Comparison of ENCODE assay signal across 10 cellular contexts in genomic region chr16:1338119-1338730, GRCh38. TPM values are rescaled to one million over a fixed set of nuclear protein-coding genes. Genes with fewer than 3 reads are reported as not detected.
DNase-seq lines count a peak whose midpoint lies in the region; ATAC-seq and TF ChIP-seq lines count a peak whose summit lies in the region.
"Had no signal": no experiment of that assay in that cellular context is flagged by ENCODE, and none has a peak within 500 bp of the region (broad histone marks: within the 10 kb centered on the region; RNA-seq: fewer than 3 reads in every experiment).

No MANE protein-coding gene starts in this region.

- no peak for ATAC-seq in HG03432 (IDR thresholded peaks at IDR 0.05; ENCODE audit: unreplicated experiment)
- ATAC-seq in GM18519 (IDR thresholded peaks at IDR 0.05; ENCODE audit: low FRiP score, unreplicated experiment) = no peak
- ATAC-seq in natural killer cell treated with Interleukin-12 subunit alpha and Interleukin-12 subunit beta and Interleukin-15 and Interleukin-18, amount 100 ng/mL, for 72 hours = no peak

- DNase-seq in ACHN = peak; percentile 22
- no peak for DNase-seq in GM10248 (ENCODE audit: extremely low spot score)
- DNase-seq in RWPE1 (ENCODE audit: low spot score) = no peak
- peak; percentile 79 for DNase-seq in islet precursor cell
- no peak for DNase-seq in central memory CD4-positive, alpha-beta T cell
- no peak for DNase-seq in natural killer cell treated with Interleukin-12 subunit alpha and Interleukin-12 subunit beta and Interleukin-15 and Interleukin-18, amount 100 ng/mL, for 72 hours (ENCODE audit: low spot score)
- DNase-seq: T-helper 1 cell had no signal

- H3K9me3 Mint-ChIP-seq in natural killer cell treated with Interleukin-12 subunit alpha and Interleukin-12 subunit beta and Interleukin-15 and Interleukin-18, amount 100 ng/mL, for 72 hours = no peaks in the 10 kb centered on the region
- H3K9me3 Mint-ChIP-seq: central memory CD8-positive, alpha-beta T cell had no signal

- peaks cover 0 to 2% of the 10 kb centered on the region in 2 donors for H3K27me3 Mint-ChIP-seq in natural killer cell treated with Interleukin-12 subunit alpha and Interleukin-12 subunit beta and Interleukin-15 and Interleukin-18, amount 100 ng/mL, for 72 hours
- H3K27me3 Mint-ChIP-seq: central memory CD8-positive, alpha-beta T cell had no signal

- CTCF ChIA-PET in GM10248 (lab: Yijun Ruan, JAX) = interaction anchor here (0.7 to 2.0 kb wide), 12 partner anchors 9 to 368 kb away, joined by 3 to 16 read pairs (median 4); partner anchors contain the start of gene MAPK8IP3
- CTCF ChIA-PET in RWPE1 (lab: Yijun Ruan, JAX) = interaction anchor here (0.6 kb wide), 1 partner anchor 535 kb away, joined by 3 read pairs; no protein-coding TSS in a partner anchor

- POLR2A ChIA-PET in GM10248 (lab: Yijun Ruan, JAX) (no interaction called here), RWPE1 (lab: Yijun Ruan, JAX; ENCODE audit: low non-redundant PET) (no interaction called here)

- H3K27ac ChIP-seq in RWPE1 = no peak overlapping the region

- in situ Hi-C loops in ACHN (cut with HindIII; ENCODE audit: low pct_ligation_motif_present, low pct_unique_long_range_greater_than_20kb, low sequenced_read_pairs) = no loop called here

- H3K36me3 Mint-ChIP-seq in natural killer cell treated with Interleukin-12 subunit alpha and Interleukin-12 subunit beta and Interleukin-15 and Interleukin-18, amount 100 ng/mL, for 72 hours = no peaks in the 10 kb centered on the region

- TF ChIP-seq CTCF in GM10248 (IDR thresholded peaks at IDR 0.05; ENCODE audit: control extremely low read depth, extremely low read depth, low read depth, missing control alignments) (peak; percentile 80), RWPE1 (conservative IDR thresholded peaks at IDR 0.05; ENCODE audit: low read depth) (peak; percentile 17; the same call in 1 of the 2 replicates)

- peaks cover 5 to 8% of the 10 kb centered on the region in 2 donors for H3K4me1 Mint-ChIP-seq in natural killer cell treated with Interleukin-12 subunit alpha and Interleukin-12 subunit beta and Interleukin-15 and Interleukin-18, amount 100 ng/mL, for 72 hours (ENCODE audit: low read depth in 2 of 2)

- H3K27ac Mint-ChIP-seq in natural killer cell treated with Interleukin-12 subunit alpha and Interleukin-12 subunit beta and Interleukin-15 and Interleukin-18, amount 100 ng/mL, for 72 hours = no peak overlapping the region

- H3K4me3 Mint-ChIP-seq in natural killer cell treated with Interleukin-12 subunit alpha and Interleukin-12 subunit beta and Interleukin-15 and Interleukin-18, amount 100 ng/mL, for 72 hours = no peak overlapping the region
- H3K4me3 Mint-ChIP-seq: central memory CD8-positive, alpha-beta T cell had no signal

RNA-seq across cellular contexts. Expression of gene BAIAP3, which starts 4.8 kb away (rescaled TPM):
- under 1 TPM; 0.17 to 0.31 TPM for total RNA-seq in natural killer cell treated with Interleukin-12 subunit alpha and Interleukin-12 subunit beta and Interleukin-15 and Interleukin-18, amount 100 ng/mL, for 72 hours

RNA-seq across cellular contexts. Expression of gene TSR3, which starts 13.5 kb away (rescaled TPM):
- 100 to 1,000 TPM in 1 of 2 donors, 10 to 100 TPM in 1; 57.4 to 108 TPM for total RNA-seq in natural killer cell treated with Interleukin-12 subunit alpha and Interleukin-12 subunit beta and Interleukin-15 and Interleukin-18, amount 100 ng/mL, for 72 hours

RNA-seq across cellular contexts. Expression of gene GNPTG, which starts 13.5 kb away (rescaled TPM):
- total RNA-seq in natural killer cell treated with Interleukin-12 subunit alpha and Interleukin-12 subunit beta and Interleukin-15 and Interleukin-18, amount 100 ng/mL, for 72 hours = 10 to 100 TPM; 36.1 to 38.9 TPM

RNA-seq across cellular contexts. Expression of gene UBE2I, which starts 28.8 kb away (rescaled TPM):
- total RNA-seq in natural killer cell treated with Interleukin-12 subunit alpha and Interleukin-12 subunit beta and Interleukin-15 and Interleukin-18, amount 100 ng/mL, for 72 hours = 100 to 1,000 TPM; 202 to 246 TPM

Comparison
In these comparisons a context has a peak if more than half of its experiments do, and no peak if none do; other contexts are left out.
1. DNase-seq: peak in ACHN (single experiment) and islet precursor cell (single experiment); none in GM10248 (single experiment), RWPE1 (single experiment), central memory CD4-positive, alpha-beta T cell (single experiment) and natural killer cell treated with Interleukin-12 subunit alpha and Interleukin-12 subunit beta and Interleukin-15 and Interleukin-18, amount 100 ng/mL, for 72 hours (single experiment).